In the genomic region with DNA sequence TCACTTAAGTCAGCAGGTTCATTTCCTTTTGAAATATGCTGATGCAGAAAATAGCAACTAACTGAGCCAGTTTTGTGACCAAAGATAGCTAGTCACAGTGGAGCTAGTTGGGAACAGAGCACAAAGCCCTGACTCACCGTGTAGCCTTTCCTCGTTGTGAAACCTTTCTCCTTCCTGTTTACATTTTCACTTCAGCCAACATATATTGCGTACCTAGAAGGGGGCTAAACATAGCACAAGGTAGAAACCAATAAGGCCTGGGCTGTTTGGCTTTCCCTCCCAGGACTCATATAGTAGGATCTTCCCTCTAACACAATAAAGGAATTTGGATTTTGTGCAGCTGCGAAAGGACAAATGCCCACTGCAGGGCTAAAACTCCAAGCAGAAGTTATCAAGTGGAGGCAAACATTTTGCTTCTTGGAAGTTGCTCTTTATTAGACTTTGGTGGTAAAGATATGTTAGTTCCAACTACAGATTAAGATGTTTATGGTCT, we compare ENCODE assay signal across 1 cellular context.
TF ChIP-seq lines count a peak whose summit lies in the region.

No MANE protein-coding gene starts in this region.

TF ChIP-seq in K562, 482 proteins besides CTCF, POLR2A, EP300 and RAD21 (continued from another document and continues in another):
- TF ChIP-seq, protein P1, sequence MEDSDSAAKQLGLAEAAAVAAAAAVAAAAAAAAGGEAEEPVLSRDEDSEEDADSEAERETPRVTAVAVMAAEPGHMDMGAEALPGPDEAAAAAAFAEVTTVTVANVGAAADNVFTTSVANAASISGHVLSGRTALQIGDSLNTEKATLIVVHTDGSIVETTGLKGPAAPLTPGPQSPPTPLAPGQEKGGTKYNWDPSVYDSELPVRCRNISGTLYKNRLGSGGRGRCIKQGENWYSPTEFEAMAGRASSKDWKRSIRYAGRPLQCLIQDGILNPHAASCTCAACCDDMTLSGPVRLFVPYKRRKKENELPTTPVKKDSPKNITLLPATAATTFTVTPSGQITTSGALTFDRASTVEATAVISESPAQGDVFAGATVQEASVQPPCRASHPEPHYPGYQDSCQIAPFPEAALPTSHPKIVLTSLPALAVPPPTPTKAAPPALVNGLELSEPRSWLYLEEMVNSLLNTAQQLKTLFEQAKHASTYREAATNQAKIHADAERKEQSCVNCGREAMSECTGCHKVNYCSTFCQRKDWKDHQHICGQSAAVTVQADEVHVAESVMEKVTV (CRISPR knock-in tag; IDR thresholded peaks at IDR 0.05), result no peak
- TF ChIP-seq L3MBTL2 (IDR thresholded peaks at IDR 0.05), result peak; percentile 29; the same call in 1 of the 2 replicates
- peak; percentile 98 to 100 for TF ChIP-seq FOXK2 (conservative IDR thresholded peaks at IDR 0.05 in 1 of 2, IDR thresholded peaks at IDR 0.05 in 1 of 2; ENCODE audit: low read depth in 2 of 2)
- TF ChIP-seq ZNF23 (CRISPR knock-in tag; IDR thresholded peaks at IDR 0.05), result no peak
- TF ChIP-seq SMARCA4 (IDR thresholded peaks at IDR 0.05), result peak; percentile 72; the same call in 1 of the 2 replicates
- peak; percentile 78; the same call in 1 of the 2 replicates for TF ChIP-seq ETV5 (CRISPR knock-in tag; IDR thresholded peaks at IDR 0.05; ENCODE audit: low read depth)
- no peak for TF ChIP-seq ARHGAP35 (IDR thresholded peaks at IDR 0.05; ENCODE audit: partially characterized antibody)
- TF ChIP-seq CCNT2 (IDR thresholded peaks at IDR 0.05; ENCODE audit: borderline replicate concordance, extremely low read depth, insufficient read length, low read depth, low read length), result no peak
- peak; percentile 69 for TF ChIP-seq GABPA (tag; conservative IDR thresholded peaks at IDR 0.05; ENCODE audit: low read depth)
- TF ChIP-seq, protein P2, sequence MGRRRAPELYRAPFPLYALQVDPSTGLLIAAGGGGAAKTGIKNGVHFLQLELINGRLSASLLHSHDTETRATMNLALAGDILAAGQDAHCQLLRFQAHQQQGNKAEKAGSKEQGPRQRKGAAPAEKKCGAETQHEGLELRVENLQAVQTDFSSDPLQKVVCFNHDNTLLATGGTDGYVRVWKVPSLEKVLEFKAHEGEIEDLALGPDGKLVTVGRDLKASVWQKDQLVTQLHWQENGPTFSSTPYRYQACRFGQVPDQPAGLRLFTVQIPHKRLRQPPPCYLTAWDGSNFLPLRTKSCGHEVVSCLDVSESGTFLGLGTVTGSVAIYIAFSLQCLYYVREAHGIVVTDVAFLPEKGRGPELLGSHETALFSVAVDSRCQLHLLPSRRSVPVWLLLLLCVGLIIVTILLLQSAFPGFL (CRISPR knock-in tag; IDR thresholded peaks at IDR 0.05), result no peak
- TF ChIP-seq EHMT2 (IDR thresholded peaks at IDR 0.05), result peak; percentile 48; the same call in 1 of the 2 replicates
- TF ChIP-seq ZBTB7A (IDR thresholded peaks at IDR 0.05; ENCODE audit: borderline replicate concordance, control insufficient read depth, low read depth, low read length), result no peak
- TF ChIP-seq C11orf30 (IDR thresholded peaks at IDR 0.05; ENCODE audit: low read depth), result peak; percentile 98
- TF ChIP-seq CTBP1 (IDR thresholded peaks at IDR 0.05; ENCODE audit: borderline replicate concordance), result no peak; the same call in 1 of the 2 replicates
- TF ChIP-seq, protein P3, sequence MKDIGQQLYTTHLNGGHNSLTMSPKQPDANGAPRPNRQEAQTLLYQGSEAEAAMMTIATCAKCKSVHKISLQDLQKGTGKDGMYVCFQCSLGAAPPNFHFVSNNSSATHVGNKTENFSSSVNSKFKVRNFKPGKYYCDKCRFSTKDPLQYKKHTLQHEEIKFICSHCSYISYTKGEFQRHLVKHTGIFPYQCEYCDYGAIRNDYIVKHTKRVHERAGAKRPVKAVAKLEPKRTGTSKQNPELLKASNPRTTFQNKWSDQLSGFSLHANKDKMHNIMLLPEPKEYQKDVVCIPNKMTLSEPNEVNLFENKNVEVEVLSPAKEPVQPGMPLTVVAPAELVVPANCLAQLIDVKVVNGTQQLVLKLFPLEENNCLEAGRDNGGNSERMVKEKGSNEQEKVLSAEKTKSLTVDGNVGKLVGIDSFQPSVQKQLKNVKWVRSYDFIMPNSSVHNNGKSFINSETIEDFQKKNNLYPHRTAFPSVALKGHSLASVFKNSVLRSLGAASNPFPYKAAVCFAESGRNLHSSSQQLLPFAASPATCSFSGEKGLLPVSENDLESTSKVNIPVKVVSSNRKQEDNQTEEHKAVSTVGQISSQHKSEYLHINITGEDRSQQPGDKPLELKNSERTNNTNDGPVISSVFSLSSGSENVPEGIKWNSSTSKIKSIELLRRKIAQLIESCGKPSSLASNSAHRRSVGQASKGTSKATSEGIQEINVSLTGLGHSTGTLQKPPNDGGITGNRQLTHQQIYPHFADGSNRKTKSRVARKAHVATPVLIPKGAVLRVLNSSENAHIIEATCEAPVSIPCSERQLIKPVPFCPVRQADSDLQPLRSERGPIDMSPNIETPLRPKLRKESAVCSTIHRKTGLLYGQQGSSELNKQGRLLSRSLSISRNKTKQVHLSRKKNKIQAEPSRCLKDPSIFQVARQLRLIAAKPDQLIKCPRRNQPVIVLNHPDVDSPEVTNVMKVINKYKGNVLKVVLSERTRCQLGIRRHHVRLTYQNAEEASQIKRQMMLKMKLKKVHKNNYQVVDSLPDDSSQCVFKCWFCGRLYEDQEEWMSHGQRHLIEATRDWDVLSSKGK (CRISPR knock-in tag; IDR thresholded peaks at IDR 0.05), result no peak
- TF ChIP-seq, protein P4, sequence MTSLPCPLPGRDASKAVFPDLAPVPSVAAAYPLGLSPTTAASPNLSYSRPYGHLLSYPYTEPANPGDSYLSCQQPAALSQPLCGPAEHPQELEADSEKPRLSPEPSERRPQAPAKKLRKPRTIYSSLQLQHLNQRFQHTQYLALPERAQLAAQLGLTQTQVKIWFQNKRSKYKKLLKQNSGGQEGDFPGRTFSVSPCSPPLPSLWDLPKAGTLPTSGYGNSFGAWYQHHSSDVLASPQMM (CRISPR knock-in tag; IDR thresholded peaks at IDR 0.05), result no peak
- TF ChIP-seq PTTG1 (tag; IDR thresholded peaks at IDR 0.05; ENCODE audit: low read depth), result no peak
- peak; percentile 47; the same call in 1 of the 2 replicates for TF ChIP-seq SOX6 (IDR thresholded peaks at IDR 0.05)
- no peak for TF ChIP-seq ZNF143 (CRISPR knock-in tag; IDR thresholded peaks at IDR 0.05)
- TF ChIP-seq, protein P5, sequence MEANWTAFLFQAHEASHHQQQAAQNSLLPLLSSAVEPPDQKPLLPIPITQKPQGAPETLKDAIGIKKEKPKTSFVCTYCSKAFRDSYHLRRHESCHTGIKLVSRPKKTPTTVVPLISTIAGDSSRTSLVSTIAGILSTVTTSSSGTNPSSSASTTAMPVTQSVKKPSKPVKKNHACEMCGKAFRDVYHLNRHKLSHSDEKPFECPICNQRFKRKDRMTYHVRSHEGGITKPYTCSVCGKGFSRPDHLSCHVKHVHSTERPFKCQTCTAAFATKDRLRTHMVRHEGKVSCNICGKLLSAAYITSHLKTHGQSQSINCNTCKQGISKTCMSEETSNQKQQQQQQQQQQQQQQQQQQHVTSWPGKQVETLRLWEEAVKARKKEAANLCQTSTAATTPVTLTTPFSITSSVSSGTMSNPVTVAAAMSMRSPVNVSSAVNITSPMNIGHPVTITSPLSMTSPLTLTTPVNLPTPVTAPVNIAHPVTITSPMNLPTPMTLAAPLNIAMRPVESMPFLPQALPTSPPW (CRISPR knock-in tag; IDR thresholded peaks at IDR 0.05), result peak; percentile 7; the same call in 1 of the 2 replicates
- TF ChIP-seq, protein P6, sequence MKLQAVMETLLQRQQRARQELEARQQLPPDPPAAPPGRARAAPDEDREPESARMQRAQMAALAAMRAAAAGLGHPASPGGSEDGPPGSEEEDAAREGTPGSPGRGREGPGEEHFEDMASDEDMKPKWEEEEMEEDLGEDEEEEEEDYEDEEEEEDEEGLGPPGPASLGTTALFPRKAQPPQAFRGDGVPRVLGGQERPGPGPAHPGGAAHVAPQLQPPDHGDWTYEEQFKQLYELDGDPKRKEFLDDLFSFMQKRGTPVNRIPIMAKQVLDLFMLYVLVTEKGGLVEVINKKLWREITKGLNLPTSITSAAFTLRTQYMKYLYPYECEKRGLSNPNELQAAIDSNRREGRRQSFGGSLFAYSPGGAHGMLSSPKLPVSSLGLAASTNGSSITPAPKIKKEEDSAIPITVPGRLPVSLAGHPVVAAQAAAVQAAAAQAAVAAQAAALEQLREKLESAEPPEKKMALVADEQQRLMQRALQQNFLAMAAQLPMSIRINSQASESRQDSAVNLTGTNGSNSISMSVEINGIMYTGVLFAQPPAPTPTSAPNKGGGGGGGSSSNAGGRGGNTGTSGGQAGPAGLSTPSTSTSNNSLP (IDR thresholded peaks at IDR 0.05; ENCODE audit: borderline replicate concordance, low read depth, low read length), result no peak
- 0 out of 2 replicates have a peak, but pooled peaks have one; percentile 23 for TF ChIP-seq TEAD4 (IDR thresholded peaks at IDR 0.05; ENCODE audit: low read length)
- no peak for TF ChIP-seq TEAD4 (CRISPR knock-in tag; IDR thresholded peaks at IDR 0.05; ENCODE audit: borderline replicate concordance)
- no peak for TF ChIP-seq ZNF197 (CRISPR knock-in tag; IDR thresholded peaks at IDR 0.05; ENCODE audit: low read depth)
- no peak for TF ChIP-seq ZNF77 (CRISPR knock-in tag; IDR thresholded peaks at IDR 0.05)
- peak; percentile 51 for TF ChIP-seq ZFP36 (IDR thresholded peaks at IDR 0.05; ENCODE audit: low read depth, low read length, partially characterized antibody)
- no peak for TF ChIP-seq ZNF311 (CRISPR knock-in tag; IDR thresholded peaks at IDR 0.05)
- no peak for TF ChIP-seq ZNF12 (CRISPR knock-in tag; IDR thresholded peaks at IDR 0.05)
- peak; percentile 43 for TF ChIP-seq KDM5B (IDR thresholded peaks at IDR 0.05; ENCODE audit: insufficient replicate concordance, low read depth, low read length)
- TF ChIP-seq SETDB1 (IDR thresholded peaks at IDR 0.05; ENCODE audit: low read length), result no peak
- peak; percentile 81 to 90; a peak in 3 of 4 replicates for TF ChIP-seq TRIM24 (IDR thresholded peaks at IDR 0.05)
- TF ChIP-seq ZNF41 (CRISPR knock-in tag; conservative IDR thresholded peaks at IDR 0.05), result no peak
- TF ChIP-seq, protein P7, sequence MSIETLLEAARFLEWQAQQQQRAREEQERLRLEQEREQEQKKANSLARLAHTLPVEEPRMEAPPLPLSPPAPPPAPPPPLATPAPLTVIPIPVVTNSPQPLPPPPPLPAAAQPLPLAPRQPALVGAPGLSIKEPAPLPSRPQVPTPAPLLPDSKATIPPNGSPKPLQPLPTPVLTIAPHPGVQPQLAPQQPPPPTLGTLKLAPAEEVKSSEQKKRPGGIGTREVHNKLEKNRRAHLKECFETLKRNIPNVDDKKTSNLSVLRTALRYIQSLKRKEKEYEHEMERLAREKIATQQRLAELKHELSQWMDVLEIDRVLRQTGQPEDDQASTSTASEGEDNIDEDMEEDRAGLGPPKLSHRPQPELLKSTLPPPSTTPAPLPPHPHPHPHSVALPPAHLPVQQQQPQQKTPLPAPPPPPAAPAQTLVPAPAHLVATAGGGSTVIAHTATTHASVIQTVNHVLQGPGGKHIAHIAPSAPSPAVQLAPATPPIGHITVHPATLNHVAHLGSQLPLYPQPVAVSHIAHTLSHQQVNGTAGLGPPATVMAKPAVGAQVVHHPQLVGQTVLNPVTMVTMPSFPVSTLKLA (conservative IDR thresholded peaks at IDR 0.05), result peak; percentile 12 to 54; a peak in 2 of 4 replicates
- TF ChIP-seq FOS (IDR thresholded peaks at IDR 0.05; ENCODE audit: extremely low read depth, insufficient read length), result no peak
- TF ChIP-seq, protein P8, sequence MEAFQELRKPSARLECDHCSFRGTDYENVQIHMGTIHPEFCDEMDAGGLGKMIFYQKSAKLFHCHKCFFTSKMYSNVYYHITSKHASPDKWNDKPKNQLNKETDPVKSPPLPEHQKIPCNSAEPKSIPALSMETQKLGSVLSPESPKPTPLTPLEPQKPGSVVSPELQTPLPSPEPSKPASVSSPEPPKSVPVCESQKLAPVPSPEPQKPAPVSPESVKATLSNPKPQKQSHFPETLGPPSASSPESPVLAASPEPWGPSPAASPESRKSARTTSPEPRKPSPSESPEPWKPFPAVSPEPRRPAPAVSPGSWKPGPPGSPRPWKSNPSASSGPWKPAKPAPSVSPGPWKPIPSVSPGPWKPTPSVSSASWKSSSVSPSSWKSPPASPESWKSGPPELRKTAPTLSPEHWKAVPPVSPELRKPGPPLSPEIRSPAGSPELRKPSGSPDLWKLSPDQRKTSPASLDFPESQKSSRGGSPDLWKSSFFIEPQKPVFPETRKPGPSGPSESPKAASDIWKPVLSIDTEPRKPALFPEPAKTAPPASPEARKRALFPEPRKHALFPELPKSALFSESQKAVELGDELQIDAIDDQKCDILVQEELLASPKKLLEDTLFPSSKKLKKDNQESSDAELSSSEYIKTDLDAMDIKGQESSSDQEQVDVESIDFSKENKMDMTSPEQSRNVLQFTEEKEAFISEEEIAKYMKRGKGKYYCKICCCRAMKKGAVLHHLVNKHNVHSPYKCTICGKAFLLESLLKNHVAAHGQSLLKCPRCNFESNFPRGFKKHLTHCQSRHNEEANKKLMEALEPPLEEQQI (IDR thresholded peaks at IDR 0.05), result no peak; the same call in 1 of the 2 replicates
- TF ChIP-seq HSF4 (CRISPR knock-in tag; IDR thresholded peaks at IDR 0.05; ENCODE audit: borderline replicate concordance), result no peak
- TF ChIP-seq POU5F1 (IDR thresholded peaks at IDR 0.05; ENCODE audit: borderline replicate concordance, low read depth, low read length, partially characterized antibody), result no peak
- TF ChIP-seq MAFF (IDR thresholded peaks at IDR 0.05; ENCODE audit: low read length), result peak; percentile 91
- no peak for TF ChIP-seq RB1 (IDR thresholded peaks at IDR 0.05; ENCODE audit: low read depth)
- TF ChIP-seq NELFE (IDR thresholded peaks at IDR 0.05; ENCODE audit: insufficient read depth, insufficient read length), result no peak
- peak; percentile 64 for TF ChIP-seq HDAC3 (IDR thresholded peaks at IDR 0.05; ENCODE audit: borderline replicate concordance, partially characterized antibody)
- no peak for TF ChIP-seq PHB2 (IDR thresholded peaks at IDR 0.05; ENCODE audit: low read depth)
- TF ChIP-seq CEBPB (tag; IDR thresholded peaks at IDR 0.05), result peak; percentile 97
- 0 out of 2 replicates have a peak, but pooled peaks have one; percentile 33 for TF ChIP-seq CREB1 (IDR thresholded peaks at IDR 0.05)
- no peak for TF ChIP-seq CREB1 (CRISPR knock-in tag; IDR thresholded peaks at IDR 0.05)
- TF ChIP-seq FOXK1 (CRISPR knock-in tag; IDR thresholded peaks at IDR 0.05; ENCODE audit: borderline replicate concordance), result peak; percentile 92
- no peak for TF ChIP-seq CAMTA2 (CRISPR knock-in tag; conservative IDR thresholded peaks at IDR 0.05)
- TF ChIP-seq SMAD1 (IDR thresholded peaks at IDR 0.05; ENCODE audit: low read depth, low read length, partially characterized antibody), result no peak
- peak; percentile 59 for TF ChIP-seq ELF1 (tag; IDR thresholded peaks at IDR 0.05)
- TF ChIP-seq MTA3 (IDR thresholded peaks at IDR 0.05; ENCODE audit: borderline replicate concordance), result peak; percentile 53; the same call in 1 of the 2 replicates
- TF ChIP-seq, protein P9, sequence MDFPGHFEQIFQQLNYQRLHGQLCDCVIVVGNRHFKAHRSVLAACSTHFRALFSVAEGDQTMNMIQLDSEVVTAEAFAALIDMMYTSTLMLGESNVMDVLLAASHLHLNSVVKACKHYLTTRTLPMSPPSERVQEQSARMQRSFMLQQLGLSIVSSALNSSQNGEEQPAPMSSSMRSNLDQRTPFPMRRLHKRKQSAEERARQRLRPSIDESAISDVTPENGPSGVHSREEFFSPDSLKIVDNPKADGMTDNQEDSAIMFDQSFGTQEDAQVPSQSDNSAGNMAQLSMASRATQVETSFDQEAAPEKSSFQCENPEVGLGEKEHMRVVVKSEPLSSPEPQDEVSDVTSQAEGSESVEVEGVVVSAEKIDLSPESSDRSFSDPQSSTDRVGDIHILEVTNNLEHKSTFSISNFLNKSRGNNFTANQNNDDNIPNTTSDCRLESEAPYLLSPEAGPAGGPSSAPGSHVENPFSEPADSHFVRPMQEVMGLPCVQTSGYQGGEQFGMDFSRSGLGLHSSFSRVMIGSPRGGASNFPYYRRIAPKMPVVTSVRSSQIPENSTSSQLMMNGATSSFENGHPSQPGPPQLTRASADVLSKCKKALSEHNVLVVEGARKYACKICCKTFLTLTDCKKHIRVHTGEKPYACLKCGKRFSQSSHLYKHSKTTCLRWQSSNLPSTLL (IDR thresholded peaks at IDR 0.05), result no peak
